ENCODE assay signal across 8 cellular contexts in the genomic region with DNA sequence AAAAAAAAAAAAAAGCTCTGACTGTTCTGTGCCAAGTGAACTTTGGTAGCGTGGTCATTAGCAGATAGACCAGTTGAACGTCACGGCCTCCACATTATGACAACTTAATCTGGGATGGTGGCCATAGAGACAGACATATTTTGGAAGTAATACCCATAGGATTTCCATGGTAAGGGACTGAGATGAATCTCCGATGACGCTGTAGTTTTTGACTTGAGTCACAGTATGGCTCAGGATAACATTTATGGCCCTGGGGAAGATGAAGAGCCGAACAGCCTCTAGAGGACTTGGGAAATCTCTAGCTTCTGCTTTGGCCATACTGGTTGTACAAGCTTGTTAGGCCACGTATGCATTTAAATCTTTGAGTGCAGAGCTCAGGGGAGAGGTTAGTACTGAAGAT.
"Had no signal": no experiment of that assay in that cellular context is flagged by ENCODE, and none has a peak within 500 bp of the region (broad histone marks: within the 10 kb centered on the region; RNA-seq: fewer than 3 reads in every experiment).

No MANE protein-coding gene starts in this region.

- H3K4me3 ChIP-seq: GM12878 had no signal

- DNase-seq: GDM1, GF-D8 had no signal

- ATAC-seq: GM12878 had no signal

- FAIRE-seq: G401.6, GM12878, GM12891, GM12892, GM18507, GM19239 had no signal
